ENCODE assay signal across 18 cellular contexts in genomic region chr4:150664935-150665334, GRCh38.
DNase-seq lines count a peak whose midpoint lies in the region; ATAC-seq and TF ChIP-seq lines count a peak whose summit lies in the region.
"Had no signal": no experiment of that assay in that cellular context is flagged by ENCODE, and none has a peak within 500 bp of the region (broad histone marks: within the 10 kb centered on the region; RNA-seq: fewer than 3 reads in every experiment).

No MANE protein-coding gene starts in this region.

- ATAC-seq in HG03025 (IDR thresholded peaks at IDR 0.05; ENCODE audit: low FRiP score, unreplicated experiment): no peak
- ATAC-seq: activated CD8-positive, alpha-beta memory T cell treated with anti-CD3 and anti-CD28 coated beads, Interleukin-2, amount 10 ng/mL, durations not matched to agents 7 days and 5 days; gastroesophageal sphincter; stimulated activated memory B cell treated with anti-CD40 and anti-IgM and Interleukin-4, amounts not matched to agents 10 μg/mL and 1 μg/mL and 100 μg/mL, for 72 hours had no signal

- H3K27me3 ChIP-seq in kidney epithelial cell (ENCODE audit: control insufficient read depth, insufficient read depth, low read length) (no peaks in the 10 kb centered on the region), dorsolateral prefrontal cortex (no peaks in the 10 kb centered on the region)
- H3K27me3 ChIP-seq: gastroesophageal sphincter had no signal

- no peak overlapping the region for H3K27ac ChIP-seq in dorsolateral prefrontal cortex
- H3K27ac ChIP-seq: gastroesophageal sphincter had no signal

- TF ChIP-seq CTCF in cardiac fibroblast (IDR thresholded peaks at IDR 0.05; ENCODE audit: low read depth, low read length): no peak
- TF ChIP-seq CTCF in kidney epithelial cell (IDR thresholded peaks at IDR 0.05; ENCODE audit: insufficient read depth, low read length, poor library complexity, severe bottlenecking): no peak
- no peak for TF ChIP-seq CTCF in dorsolateral prefrontal cortex (IDR thresholded peaks at IDR 0.05 in 54 of 56, conservative IDR thresholded peaks at IDR 0.05 in 2 of 56; ENCODE audit: low read depth in 1 of 56, partially characterized antibody in 56 of 56)

- DNase-seq in Daoy (ENCODE audit: low read depth): peak; percentile 2
- peak; percentile 46 for DNase-seq in M059J (ENCODE audit: low read depth)
- DNase-seq in cardiac fibroblast (ENCODE audit: low read depth in 2 of 2): peak; percentile 48 to 66
- DNase-seq in kidney epithelial cell (ENCODE audit: low read depth): peak; percentile 38
- no peak for DNase-seq in dorsolateral prefrontal cortex
- DNase-seq in NCI-H2081 (lab: John Stamatoyannopoulos, UW): no peak
- DNase-seq in NCI-H345 treated with DMSO at 0.1 percent for 48 hours (lab: John Stamatoyannopoulos, UW; ENCODE audit: unreplicated experiment): no peak
- DNase-seq: activated CD8-positive, alpha-beta memory T cell treated with anti-CD3 and anti-CD28 coated beads, Interleukin-2, amount 10 ng/mL, durations not matched to agents 7 days and 5 days; activated naive CD4-positive, alpha-beta T cell; Calu3; effector CD4-positive, alpha-beta T cell; NCI-H1417 treated with DMSO at 0.1 percent for 48 hours; NCI-H510A treated with DMSO at 0.1 percent for 48 hours; nucleus accumbens; RPMI8226 had no signal

- H3K4me3 ChIP-seq in cardiac fibroblast (replicated peaks in 1 of 2; ENCODE audit: low read depth in 2 of 2, low read length in 2 of 2) (no peak overlapping the region), kidney epithelial cell (ENCODE audit: low read depth, low read length) (no peak overlapping the region), dorsolateral prefrontal cortex (no peak overlapping the region)
- H3K4me3 ChIP-seq: gastroesophageal sphincter had no signal

- intact Hi-C loops in dorsolateral prefrontal cortex (cut with DNase I): no loop called here

- no peaks in the 10 kb centered on the region for H3K36me3 ChIP-seq in kidney epithelial cell (ENCODE audit: control insufficient read depth, insufficient read depth, low read length)
- H3K36me3 ChIP-seq: gastroesophageal sphincter had no signal

Comparison
In these comparisons a context has a peak if more than half of its experiments do, and no peak if none do; other contexts are left out.
1. DNase-seq: peak in Daoy (single experiment), M059J (single experiment), cardiac fibroblast (2 of 2) and kidney epithelial cell (single experiment); none in dorsolateral prefrontal cortex (0 of 10), NCI-H2081 (0 of 2) and NCI-H345 treated with DMSO at 0.1 percent for 48 hours (single experiment).